In the genomic region with DNA sequence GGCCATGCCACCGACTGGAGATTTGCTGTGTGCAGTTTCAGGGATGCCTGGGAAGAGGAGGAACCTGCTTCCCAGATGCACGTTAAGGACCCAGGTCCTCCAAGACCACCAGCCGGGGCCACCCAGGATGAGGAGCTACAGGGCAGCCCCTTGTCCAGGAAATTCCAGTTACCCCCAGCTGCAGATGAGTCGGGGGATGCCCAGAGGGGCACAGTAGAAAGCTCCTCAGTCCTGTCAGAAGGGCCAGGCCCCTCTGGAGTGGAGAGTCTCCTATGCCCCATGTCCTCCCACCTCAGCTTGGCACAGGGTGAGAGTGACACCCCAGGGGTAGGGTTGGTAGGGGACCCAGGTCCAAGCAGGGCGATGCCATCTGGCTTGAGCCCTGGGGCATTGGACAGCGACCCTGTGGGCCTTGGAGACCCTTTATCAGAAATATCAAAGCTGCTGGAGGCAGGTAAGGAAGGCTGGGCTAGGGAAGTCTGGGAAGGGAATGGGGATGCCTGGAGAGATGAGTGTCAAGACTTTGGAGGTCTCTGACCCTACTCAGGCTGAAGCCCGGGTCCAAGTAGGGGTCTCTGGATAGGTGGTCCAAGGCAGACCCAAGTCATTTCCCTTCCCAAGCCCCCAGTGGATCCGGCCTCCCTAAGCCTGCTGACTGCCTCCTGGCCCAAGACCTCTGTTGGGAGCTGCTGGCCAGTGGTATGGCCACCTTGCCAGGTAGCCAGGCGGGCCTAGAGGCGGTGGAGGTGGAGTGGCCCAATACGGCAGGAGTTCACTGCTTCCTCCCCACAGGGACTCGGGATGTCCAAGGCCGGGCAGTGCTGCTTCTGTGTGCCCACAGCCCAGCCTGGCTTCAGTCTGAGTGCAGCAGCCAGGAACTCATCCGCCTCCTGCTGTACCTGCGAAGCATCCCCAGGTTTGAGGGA, we compare ENCODE assay signal across 1 cellular context.
TF ChIP-seq lines count a peak whose summit lies in the region.

No MANE protein-coding gene starts in this region.

TF ChIP-seq in endothelial cell of umbilical vein, 7 proteins besides CTCF, POLR2A, EP300 and RAD21:
- TF ChIP-seq EZH2 (IDR thresholded peaks at IDR 0.05; ENCODE audit: borderline replicate concordance, low read depth, low read length, severe bottlenecking) (no peak), JUN (IDR thresholded peaks at IDR 0.05; ENCODE audit: borderline replicate concordance, insufficient read depth, insufficient read length, low read depth) (no peak), GATA2 (IDR thresholded peaks at IDR 0.05; ENCODE audit: insufficient read depth, insufficient read length, low read depth, low read length) (no peak), MYC (IDR thresholded peaks at IDR 0.05; ENCODE audit: low read depth, low read length) (no peak), POLR2AphosphoS5 (IDR thresholded peaks at IDR 0.05; ENCODE audit: insufficient read depth, low read depth, low read length) (no peak), FOS (IDR thresholded peaks at IDR 0.05; ENCODE audit: borderline replicate concordance, insufficient read depth, low read length) (no peak)
- TF ChIP-seq, protein P1, sequence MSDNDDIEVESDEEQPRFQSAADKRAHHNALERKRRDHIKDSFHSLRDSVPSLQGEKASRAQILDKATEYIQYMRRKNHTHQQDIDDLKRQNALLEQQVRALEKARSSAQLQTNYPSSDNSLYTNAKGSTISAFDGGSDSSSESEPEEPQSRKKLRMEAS (IDR thresholded peaks at IDR 0.05; ENCODE audit: insufficient read depth, insufficient read length), result no peak
